In genomic region chr12:76670776-76671175, GRCh38 we compare ENCODE assay signal across 18 cellular contexts.
DNase-seq lines count a peak whose midpoint lies in the region; ATAC-seq and TF ChIP-seq lines count a peak whose summit lies in the region.
"Had no signal": no experiment of that assay in that cellular context is flagged by ENCODE, and none has a peak within 500 bp of the region (broad histone marks: within the 10 kb centered on the region; RNA-seq: fewer than 3 reads in every experiment).

No MANE protein-coding gene starts in this region.

- H3K9me3 Mint-ChIP-seq in osteocyte (ENCODE audit: unreplicated experiment) = no peaks in the 10 kb centered on the region
- H3K9me3 Mint-ChIP-seq in WTC11 = peaks cover 9% of the 10 kb centered on the region
- H3K9me3 Mint-ChIP-seq: activated CD4-positive, alpha-beta memory T cell treated with anti-CD3 and anti-CD28 coated beads, Interleukin-2, amount 10 ng/mL, durations not matched to agents 7 days and 5 days; activated T-helper 2 cell treated with anti-CD3 and anti-CD28 coated beads, Interferon-gamma antibody, Interleukin-2, Interleukin-4, amounts not matched to agents 10 μg/mL and 5 μg/mL and 100 μg/mL, durations not matched to agents 14 hours and 24 hours and 36 hours; CD8-positive, alpha-beta T cell had no signal

- H3K9me3 ChIP-seq in WERI-Rb-1 (ENCODE audit: severe bottlenecking) = no peaks in the 10 kb centered on the region
- H3K9me3 ChIP-seq: body of pancreas, left ventricle myocardium inferior had no signal

- H3K4me1 Mint-ChIP-seq in osteocyte (ENCODE audit: unreplicated experiment) (peaks cover 15% of the 10 kb centered on the region), WTC11 (peaks cover 19% of the 10 kb centered on the region)

- H3K27ac Mint-ChIP-seq in osteocyte (ENCODE audit: unreplicated experiment) (peak overlapping the region; percentile 23), WTC11 (no peak overlapping the region)
- H3K27ac Mint-ChIP-seq: activated CD4-positive, alpha-beta memory T cell treated with anti-CD3 and anti-CD28 coated beads, Interleukin-2, amount 10 ng/mL, durations not matched to agents 7 days and 5 days; activated T-helper 2 cell treated with anti-CD3 and anti-CD28 coated beads, Interferon-gamma antibody, Interleukin-2, Interleukin-4, amounts not matched to agents 10 μg/mL and 5 μg/mL and 100 μg/mL, durations not matched to agents 14 hours and 24 hours and 36 hours; CD8-positive, alpha-beta T cell; nephron progenitor cell had no signal

- H3K4me3 Mint-ChIP-seq in osteocyte (ENCODE audit: unreplicated experiment) (no peak overlapping the region), WTC11 (no peak overlapping the region)
- H3K4me3 Mint-ChIP-seq: activated CD4-positive, alpha-beta memory T cell treated with anti-CD3 and anti-CD28 coated beads, Interleukin-2, amount 10 ng/mL, durations not matched to agents 7 days and 5 days; CD8-positive, alpha-beta T cell; nephron progenitor cell had no signal

- H3K27me3 Mint-ChIP-seq in osteocyte (ENCODE audit: unreplicated experiment) (no peaks in the 10 kb centered on the region), WTC11 (ENCODE audit: low read depth) (no peaks in the 10 kb centered on the region)

- H3K36me3 Mint-ChIP-seq in osteocyte (ENCODE audit: unreplicated experiment) = peaks cover 2% of the 10 kb centered on the region
- no peaks in the 10 kb centered on the region; the same call in 1 of the 2 replicates for H3K36me3 Mint-ChIP-seq in WTC11
- H3K36me3 Mint-ChIP-seq: CD8-positive, alpha-beta T cell had no signal

- no peak overlapping the region for H3K4me3 ChIP-seq in WERI-Rb-1 (ENCODE audit: low read depth, low read length)
- H3K4me3 ChIP-seq: body of pancreas, heart left ventricle, left ventricle myocardium inferior had no signal

- DNase-seq in EH (ENCODE audit: low read depth) = peak; percentile 89
- peak; percentile 94 for DNase-seq in NCI-H2171 treated with DMSO at 0.1 percent for 48 hours (lab: John Stamatoyannopoulos, UW)
- peak; percentile 28 for DNase-seq in epidermal melanocyte (ENCODE audit: insufficient read length, low spot score)
- no peak for DNase-seq in osteocyte (ENCODE audit: extremely low spot score, unreplicated experiment)
- no peak for DNase-seq in HPDE6-E6E7 (ENCODE audit: extremely low spot score)
- DNase-seq in WTC11 (ENCODE audit: low spot score) = no peak
- no peak for DNase-seq in WERI-Rb-1
- DNase-seq: activated CD4-positive, alpha-beta memory T cell treated with anti-CD3 and anti-CD28 coated beads, Interleukin-2, amount 10 ng/mL, durations not matched to agents 7 days and 5 days; body of pancreas; CD8-positive, alpha-beta T cell; heart left ventricle; left ventricle myocardium inferior; NCI-H1105 treated with DMSO at 0.1 percent for 48 hours; NCI-H510A; nephron progenitor cell; RPMI8226 had no signal

- H3K36me3 ChIP-seq in WERI-Rb-1 = no peaks in the 10 kb centered on the region
- H3K36me3 ChIP-seq: heart left ventricle, left ventricle myocardium inferior had no signal

- ATAC-seq in GM18498 (IDR thresholded peaks at IDR 0.05; ENCODE audit: unreplicated experiment) (no peak), WTC11 (no peak)
- ATAC-seq: body of pancreas; CD8-positive, alpha-beta T cell; heart left ventricle had no signal

- no peak for TF ChIP-seq CTCF in osteocyte (IDR thresholded peaks at IDR 0.05)
- no peak for TF ChIP-seq CTCF in WTC11 (IDR thresholded peaks at IDR 0.05)
- no peak for TF ChIP-seq CTCF in WERI-Rb-1 (IDR thresholded peaks at IDR 0.05; ENCODE audit: low read depth, low read length)

- H3K27ac ChIP-seq in WERI-Rb-1 = no peak overlapping the region
- H3K27ac ChIP-seq: body of pancreas, left ventricle myocardium inferior had no signal

- H3K27me3 ChIP-seq in WERI-Rb-1 (ENCODE audit: insufficient read depth, low read depth, severe bottlenecking) = no peaks in the 10 kb centered on the region
- H3K27me3 ChIP-seq: body of pancreas, heart left ventricle had no signal

- POLR2A ChIA-PET in WTC11 (lab: Charles Lee) = no interaction called here

- CTCF ChIA-PET in WTC11 (lab: Charles Lee) = interaction anchor here (0.6 kb wide), 1 partner anchor 9 kb away, joined by 4 read pairs; no protein-coding TSS in a partner anchor

TF ChIP-seq in WTC11, 78 proteins besides CTCF, POLR2A, EP300 and RAD21:
- TF ChIP-seq MYBL2 (CRISPR knock-in tag; IDR thresholded peaks at IDR 0.05) = no peak
- TF ChIP-seq FOXP1 (CRISPR knock-in tag; IDR thresholded peaks at IDR 0.05; ENCODE audit: borderline replicate concordance) = no peak
- TF ChIP-seq, protein P1, sequence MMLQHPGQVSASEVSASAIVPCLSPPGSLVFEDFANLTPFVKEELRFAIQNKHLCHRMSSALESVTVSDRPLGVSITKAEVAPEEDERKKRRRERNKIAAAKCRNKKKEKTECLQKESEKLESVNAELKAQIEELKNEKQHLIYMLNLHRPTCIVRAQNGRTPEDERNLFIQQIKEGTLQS (CRISPR knock-in tag; conservative IDR thresholded peaks at IDR 0.05) = no peak
- TF ChIP-seq, protein P2, sequence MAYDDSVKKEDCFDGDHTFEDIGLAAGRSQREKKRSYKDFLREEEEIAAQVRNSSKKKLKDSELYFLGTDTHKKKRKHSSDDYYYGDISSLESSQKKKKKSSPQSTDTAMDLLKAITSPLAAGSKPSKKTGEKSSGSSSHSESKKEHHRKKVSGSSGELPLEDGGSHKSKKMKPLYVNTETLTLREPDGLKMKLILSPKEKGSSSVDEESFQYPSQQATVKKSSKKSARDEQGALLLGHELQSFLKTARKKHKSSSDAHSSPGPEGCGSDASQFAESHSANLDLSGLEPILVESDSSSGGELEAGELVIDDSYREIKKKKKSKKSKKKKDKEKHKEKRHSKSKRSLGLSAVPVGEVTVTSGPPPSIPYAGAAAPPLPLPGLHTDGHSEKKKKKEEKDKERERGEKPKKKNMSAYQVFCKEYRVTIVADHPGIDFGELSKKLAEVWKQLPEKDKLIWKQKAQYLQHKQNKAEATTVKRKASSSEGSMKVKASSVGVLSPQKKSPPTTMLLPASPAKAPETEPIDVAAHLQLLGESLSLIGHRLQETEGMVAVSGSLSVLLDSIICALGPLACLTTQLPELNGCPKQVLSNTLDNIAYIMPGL (CRISPR knock-in tag; IDR thresholded peaks at IDR 0.05) = no peak
- no peak for TF ChIP-seq RELA (CRISPR knock-in tag; IDR thresholded peaks at IDR 0.05; ENCODE audit: borderline replicate concordance)
- TF ChIP-seq ATF1 (CRISPR knock-in tag; IDR thresholded peaks at IDR 0.05) = no peak
- TF ChIP-seq ELF4 (CRISPR knock-in tag; IDR thresholded peaks at IDR 0.05; ENCODE audit: low read depth) = no peak
- TF ChIP-seq NR2C2 (CRISPR knock-in tag; IDR thresholded peaks at IDR 0.05) = no peak
- no peak for TF ChIP-seq JAZF1 (CRISPR knock-in tag; IDR thresholded peaks at IDR 0.05)
- TF ChIP-seq ZNF671 (CRISPR knock-in tag; IDR thresholded peaks at IDR 0.05) = no peak
- TF ChIP-seq E2F4 (CRISPR knock-in tag; IDR thresholded peaks at IDR 0.05; ENCODE audit: borderline replicate concordance, low read depth) = no peak
- TF ChIP-seq ZNF423 (CRISPR knock-in tag; IDR thresholded peaks at IDR 0.05) = no peak

Comparison
In these comparisons a context has a peak if more than half of its experiments do, and no peak if none do; other contexts are left out.
1. DNase-seq: peak in EH (single experiment), NCI-H2171 treated with DMSO at 0.1 percent for 48 hours (single experiment) and epidermal melanocyte (single experiment); none in osteocyte (single experiment), HPDE6-E6E7 (single experiment), WTC11 (single experiment) and WERI-Rb-1 (single experiment).